In genomic region chr11:21426931-21427330, GRCh38 we compare ENCODE assay signal across 19 cellular contexts.
"Had no signal": no experiment of that assay in that cellular context is flagged by ENCODE, and none has a peak within 500 bp of the region (broad histone marks: within the 10 kb centered on the region; RNA-seq: fewer than 3 reads in every experiment).

No MANE protein-coding gene starts in this region.

- H3K9me3 ChIP-seq: MG63 had no signal

- H3K27ac ChIP-seq: SJSA1, SK-N-MC had no signal

- H3K4me3 ChIP-seq: MG63, SJSA1, SK-N-MC had no signal

- H3K36me3 ChIP-seq: MG63, SJSA1 had no signal

- H3K4me1 ChIP-seq: SJSA1 had no signal

- DNase-seq: Karpas-422, KBM-7, MG63, NCI-H1092, NCI-H1105 treated with DMSO at 0.1 percent for 48 hours, NCI-H1417 treated with DMSO at 0.1 percent for 48 hours, NCI-H1694, NCI-H187 treated with DMSO at 0.1 percent for 48 hours, NCI-H2029 treated with DMSO at 0.1 percent for 48 hours, NCI-H2171 treated with DMSO at 0.1 percent for 48 hours, NCI-H345, NCI-H446 treated with DMSO at 0.1 percent for 48 hours, NCI-H510A treated with DMSO at 0.1 percent for 48 hours, NCI-H82, Right ventricle myocardium superior, RPMI8226, SIG-M5 had no signal

- H3K27me3 ChIP-seq: MG63, SJSA1 had no signal
